14 cellular contexts compared by ENCODE assay signal in the genomic region with DNA sequence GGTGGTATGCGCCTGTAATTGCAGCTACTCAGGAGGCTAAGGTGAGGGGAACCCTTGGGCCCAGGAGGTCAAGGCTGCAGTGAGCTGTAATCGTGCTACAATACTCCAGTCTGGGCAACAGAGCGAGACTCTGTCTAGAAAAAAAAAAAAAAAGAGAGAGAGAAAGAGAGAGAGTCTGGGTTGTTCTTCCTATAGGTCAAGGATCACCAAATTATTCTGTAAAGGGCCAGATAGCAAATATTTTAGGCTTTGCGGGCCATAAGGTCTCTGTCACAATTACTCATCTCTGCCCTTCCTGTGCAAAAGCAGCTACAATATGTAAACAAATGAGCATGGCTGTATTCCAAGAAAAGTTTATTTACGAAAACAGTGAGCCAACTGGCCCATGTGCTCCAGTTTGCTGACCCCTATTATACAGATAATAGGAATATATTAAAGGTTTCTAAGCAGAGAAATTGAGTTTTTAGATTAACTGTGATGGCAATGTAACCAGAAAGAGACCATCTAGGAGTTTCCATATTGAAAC. TPM values are rescaled to one million over a fixed set of nuclear protein-coding genes. Genes with fewer than 3 reads are reported as not detected.
DNase-seq lines count a peak whose midpoint lies in the region; ATAC-seq and TF ChIP-seq lines count a peak whose summit lies in the region.
"Had no signal": no experiment of that assay in that cellular context is flagged by ENCODE, and none has a peak within 500 bp of the region (broad histone marks: within the 10 kb centered on the region; RNA-seq: fewer than 3 reads in every experiment).

No MANE protein-coding gene starts in this region.

- POLR2A ChIA-PET in PC-9 (lab: Charles Lee; ENCODE audit: unreplicated experiment) = interaction anchor here (0.7 kb wide), 1 partner anchor 92 kb away, joined by 10 read pairs; no protein-coding TSS in a partner anchor

- H3K4me3 ChIP-seq in DND-41 (ENCODE audit: low read depth in 1 of 2, low read length in 2 of 2) (peak overlapping the region in 1 of 2 experiments; percentile 13; a peak in 1 of 4 replicates), PC-9 (peak overlapping the region; percentile 4; the same call in 1 of the 2 replicates), fibroblast of villous mesenchyme (ENCODE audit: low read depth, low read length) (no peak overlapping the region), aorta (ENCODE audit: low read length in 2 of 2) (no peak overlapping the region)
- H3K4me3 ChIP-seq: cardiac muscle cell had no signal

- 91 to 92% methylated on average over 5 of the region's 5 CpGs for WGBS in aorta, 2 donors

- no peak overlapping the region for H2AFZ ChIP-seq in DND-41 (ENCODE audit: low read depth, low read length)
- no peak overlapping the region for H2AFZ ChIP-seq in PC-9

- no peaks in the 10 kb centered on the region for H3K27me3 ChIP-seq in DND-41 (ENCODE audit: insufficient read depth, low read length, poor library complexity)
- no peaks in the 10 kb centered on the region for H3K27me3 ChIP-seq in PC-9 (ENCODE audit: insufficient read depth, low read depth)
- H3K27me3 ChIP-seq in aorta (ENCODE audit: control insufficient read depth in 1 of 2, insufficient read depth in 2 of 2, low read length in 1 of 2) = no peaks in the 10 kb centered on the region
- H3K27me3 ChIP-seq: cardiac muscle cell, foreskin keratinocyte had no signal

- H3K79me2 ChIP-seq in DND-41 (ENCODE audit: insufficient read depth, low read length) (peaks cover 99% of the 10 kb centered on the region), PC-9 (ENCODE audit: low read depth) (peaks cover 89% of the 10 kb centered on the region)

- H3K36me3 ChIP-seq in DND-41 (ENCODE audit: insufficient read depth, low read length) (peaks cover 16% of the 10 kb centered on the region), PC-9 (ENCODE audit: low read depth) (no peaks in the 10 kb centered on the region), aorta (ENCODE audit: control insufficient read depth in 1 of 2, insufficient read depth in 2 of 2, low read length in 1 of 2) (no peaks in the 10 kb centered on the region)
- H3K36me3 ChIP-seq: cardiac muscle cell had no signal

- H3K9ac ChIP-seq in DND-41 (ENCODE audit: low read depth, low read length) = no peak overlapping the region

- H3K9me3 ChIP-seq in DND-41 (ENCODE audit: insufficient read depth, low read length, severe bottlenecking) (no peaks in the 10 kb centered on the region), PC-9 (ENCODE audit: insufficient read depth, low read depth) (no peaks in the 10 kb centered on the region), aorta (ENCODE audit: control insufficient read depth, low read length) (no peaks in the 10 kb centered on the region)
- H3K9me3 ChIP-seq: Caco-2 had no signal

- CTCF ChIA-PET in PC-9 (lab: Charles Lee) = no interaction called here

- H4K20me1 ChIP-seq in DND-41 (ENCODE audit: insufficient read depth, low read length) (peaks cover 2% of the 10 kb centered on the region; the same call in 1 of the 2 replicates), PC-9 (ENCODE audit: insufficient read depth) (no peaks in the 10 kb centered on the region)

- H3K9me2 ChIP-seq in PC-9 (ENCODE audit: insufficient read depth) = no peaks in the 10 kb centered on the region

- peaks cover 45% of the 10 kb centered on the region for H3K4me1 ChIP-seq in DND-41 (ENCODE audit: insufficient read depth, low read length)
- peaks cover 34% of the 10 kb centered on the region for H3K4me1 ChIP-seq in PC-9 (replicated peaks; ENCODE audit: insufficient read depth)
- peaks cover 0 to 2% of the 10 kb centered on the region in 2 donors for H3K4me1 ChIP-seq in aorta (ENCODE audit: control insufficient read depth in 1 of 2, insufficient read depth in 2 of 2, low read length in 2 of 2)
- H3K4me1 ChIP-seq: Caco-2 had no signal

- H3K4me2 ChIP-seq in DND-41 (ENCODE audit: insufficient read depth, low read length) = peak overlapping the region; percentile 80
- peak overlapping the region; percentile 89 for H3K4me2 ChIP-seq in PC-9

- H3K27ac ChIP-seq in DND-41 (ENCODE audit: low read length) = no peak overlapping the region
- H3K27ac ChIP-seq in PC-9 = no peak overlapping the region
- H3K27ac ChIP-seq in caudate nucleus (ENCODE audit: low read depth, low read length) = no peak overlapping the region
- H3K27ac ChIP-seq in aorta (ENCODE audit: low read depth in 1 of 2, low read length in 2 of 2) = no peak overlapping the region
- H3K27ac ChIP-seq: cardiac muscle cell, foreskin keratinocyte had no signal

- ATAC-seq in DND-41 (ENCODE audit: insufficient read depth, low read depth) (no peak), GM19463 (IDR thresholded peaks at IDR 0.05; ENCODE audit: unreplicated experiment) (no peak), GM21526 (IDR thresholded peaks at IDR 0.05; ENCODE audit: low FRiP score, unreplicated experiment) (no peak), aorta (ENCODE audit: low FRiP score) (no peak)
- ATAC-seq: foreskin keratinocyte had no signal

- TF ChIP-seq CTCF in DND-41 (IDR thresholded peaks at IDR 0.05; ENCODE audit: borderline replicate concordance, extremely low read depth, low read length, poor library complexity, severe bottlenecking) (no peak), PC-9 (conservative IDR thresholded peaks at IDR 0.05) (no peak), fibroblast of villous mesenchyme (IDR thresholded peaks at IDR 0.05; ENCODE audit: insufficient read depth, low read depth, low read length) (no peak)

- intact Hi-C loops in PC-9 (cut with micrococcal nuclease; ENCODE audit: unreplicated experiment) (loop anchor here (10.0 kb wide), 2 partner anchors 324 to 764 kb away; a partner anchor contains a TSS), aorta (cut with DNase I) (loop anchor here (10.0 kb wide), 3 partner anchors 134 to 764 kb away; a partner anchor contains a TSS)

- BruUV-seq in PC-9 (replicated peaks; lab: Mats Ljungman, UMichigan) = no TSS peak

- no peak for DNase-seq in DND-41
- DNase-seq in H4 (ENCODE audit: low spot score) = peak; percentile 17
- DNase-seq in PC-9 = no peak
- peak; percentile 81 for DNase-seq in fibroblast of villous mesenchyme (ENCODE audit: low read depth)
- DNase-seq in caudate nucleus (lab: John Stamatoyannopoulos, UW) = no peak
- no peak for DNase-seq in aorta
- DNase-seq: activated CD4-positive, CD25-positive, alpha-beta regulatory T cell treated with anti-CD3 and anti-CD28 coated beads, Interleukin-2, amount 50 U/mL, for 72 hours; Caco-2; foreskin keratinocyte; MM.1S; NCI-H510A had no signal

- peaks cover 6% of the 10 kb centered on the region for H3F3A ChIP-seq in PC-9 (ENCODE audit: insufficient read depth, low read depth)

RNA-seq across cellular contexts. Expression of a gene that starts 2.1 kb away (rescaled TPM):
- total RNA-seq in H4 (2014; rRNA removed; shearing (Covaris generic)) = 8.1 and 9.4 TPM in 2 replicates
- total RNA-seq in PC-9 (2021) (5.1 and 8.7 TPM in 2 replicates), fibroblast of villous mesenchyme (2.6 and 5.2 TPM in 2 replicates), aorta (1 to 10 TPM; 2.1 to 2.5 TPM)
- polyA plus RNA-seq in aorta = 1 to 10 TPM in 1 of 2 donors, under 1 TPM in 1; 0.88 to 1.7 TPM

RNA-seq across cellular contexts. Expression of a gene that starts 2.3 kb away (rescaled TPM):
- 4.0 and 7.6 TPM in 2 replicates for total RNA-seq in H4 (2014; rRNA removed; shearing (Covaris generic))
- 7.3 and 14.2 TPM in 2 replicates for total RNA-seq in PC-9 (2021)
- total RNA-seq in fibroblast of villous mesenchyme = 10.0 and 11.7 TPM in 2 replicates
- 10 to 100 TPM; 11.7 to 18.4 TPM for total RNA-seq in aorta
- 10 to 100 TPM in 1 of 2 donors, 1 to 10 TPM in 1; 4.9 to 11.9 TPM for polyA plus RNA-seq in aorta

RNA-seq across cellular contexts. Expression of a gene that starts 47.4 kb away (rescaled TPM):
- 0.06 TPM in 1 of 2 replicates, not detected in the other for total RNA-seq in H4 (2014; rRNA removed; shearing (Covaris generic))
- total RNA-seq in PC-9 (2021) (0.75 and 0.85 TPM in 2 replicates), fibroblast of villous mesenchyme (0.32 TPM in 1 of 2 replicates, not detected in the other), aorta (1 to 10 TPM; 1.0 to 1.4 TPM)
- polyA plus RNA-seq in aorta = 1 to 10 TPM in 1 of 2 donors, not detected in 1; 2.0 TPM
- total RNA-seq: Caco-2 had no signal

Comparison
In these comparisons a context has a peak if more than half of its experiments do, and no peak if none do; other contexts are left out.
1. DNase-seq: peak in H4 (single experiment) and fibroblast of villous mesenchyme (single experiment); none in DND-41 (single experiment), PC-9 (0 of 2), caudate nucleus (0 of 61) and aorta (0 of 2).